In genomic region chr11:86988351-86988881, GRCh38 we compare ENCODE assay signal across 19 cellular contexts.
"Had no signal": no experiment of that assay in that cellular context is flagged by ENCODE, and none has a peak within 500 bp of the region (broad histone marks: within the 10 kb centered on the region; RNA-seq: fewer than 3 reads in every experiment).

No MANE protein-coding gene starts in this region.

- DNase-seq: activated CD4-positive, alpha-beta T cell treated with anti-CD3 and anti-CD28 coated beads, Interleukin-2, amount 50 U/mL, for 4 hours; activated naive CD4-positive, alpha-beta T cell; activated naive CD8-positive, alpha-beta T cell treated with anti-CD3 and anti-CD28 coated beads for 36 hours; amniotic stem cell; caudate nucleus; dorsolateral prefrontal cortex; foreskin fibroblast; left ventricle myocardium superior; mesenchymal stem cell; mucosa of descending colon; naive B cell; retina; stimulated activated CD4-positive, alpha-beta T cell treated with anti-CD3 and anti-CD28 coated beads, Interleukin-12 subunit alpha, Interleukin-12 subunit beta, amount 100 ng/mL, for 4 hours; stimulated activated CD4-positive, alpha-beta T cell treated with anti-CD3 and anti-CD28 coated beads, Interleukin-1b, Interleukin-23, amount 100 ng/mL, for 48 hours; stimulated activated naive CD4-positive, alpha-beta T cell treated with Interleukin-2 at 50 U/mL for 16 hours; substantia nigra had no signal

- H3K27me3 ChIP-seq: dorsolateral prefrontal cortex, tibial nerve, vagina had no signal

- ATAC-seq: left ventricle myocardium superior, mucosa of descending colon had no signal

- H3K36me3 ChIP-seq: tibial nerve, vagina had no signal

- H3K4me1 ChIP-seq: vagina had no signal

- H3K27ac ChIP-seq: dorsolateral prefrontal cortex, epithelial cell of prostate, tibial nerve, vagina had no signal

- H3K4me3 ChIP-seq: dorsolateral prefrontal cortex, mucosa of descending colon, tibial nerve, vagina had no signal

- H3K9me3 ChIP-seq: mucosa of descending colon, tibial nerve, vagina had no signal
